ENCODE assay signal across 8 cellular contexts in the genomic region with DNA sequence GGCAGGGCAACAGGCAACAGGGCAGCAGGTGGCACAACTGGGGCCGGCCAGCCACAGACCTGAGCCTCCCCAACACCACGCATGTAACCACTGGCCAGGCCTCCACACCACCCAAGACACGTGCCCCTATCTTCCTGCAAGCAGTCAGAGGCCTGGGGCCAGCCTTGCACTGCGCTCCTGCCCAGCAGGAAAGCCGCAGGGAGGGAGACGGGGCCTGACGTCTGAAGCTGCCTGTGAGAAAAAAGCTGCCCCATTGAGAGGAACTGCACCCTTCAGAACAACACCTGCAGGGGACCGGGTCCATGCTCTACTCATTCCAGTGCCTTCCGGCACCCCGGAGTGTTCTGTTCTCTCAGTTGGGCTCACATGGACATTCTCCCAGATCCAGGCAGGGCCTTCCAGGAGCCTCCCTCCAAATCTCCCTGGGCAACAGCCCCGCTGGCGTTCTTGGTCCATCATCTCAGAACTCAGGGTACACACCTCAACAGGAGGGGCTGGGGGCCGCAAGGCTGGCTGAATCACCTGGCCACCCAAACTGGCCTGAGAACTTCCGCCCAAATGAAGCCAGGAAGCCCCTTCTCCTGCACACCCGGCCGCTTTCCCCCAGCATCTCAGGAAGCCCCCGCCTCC.
DNase-seq lines count a peak whose midpoint lies in the region; ATAC-seq, FAIRE-seq and TF ChIP-seq lines count a peak whose summit lies in the region.
"Not testable (repeated sequence)": the region's sequence is repeated elsewhere in the genome, so short reads cannot be mapped to it uniquely, and the experiment has no call there.

No MANE protein-coding gene starts in this region.

- peak overlapping the region in 4 of 7 donors; percentile 64 to 89 (median 78) for H3K27ac Mint-ChIP-seq in CD4-positive, alpha-beta memory T cell
- H3K27ac Mint-ChIP-seq in activated T-helper 2 cell treated with anti-CD3 and anti-CD28 coated beads, Interferon-gamma antibody, Interleukin-2, Interleukin-4, amounts not matched to agents 10 μg/mL and 5 μg/mL and 100 μg/mL, durations not matched to agents 14 hours and 24 hours and 36 hours = peak overlapping the region; percentile 58
- H3K27ac Mint-ChIP-seq in chondrocyte (ENCODE audit: unreplicated experiment) = not testable (repeated sequence)
- H3K27ac Mint-ChIP-seq in naive thymus-derived CD8-positive, alpha-beta T cell = peak overlapping the region in 4 of 10 donors; percentile 66 to 91 (median 84)

- CTCF ChIA-PET in CD4-positive, alpha-beta memory T cell (lab: Charles Lee; ENCODE audit: partially characterized antibody) = not testable (repeated sequence)

- not testable (repeated sequence) for TF ChIP-seq POLR2A in transverse colon (IDR thresholded peaks at IDR 0.05)

- H3K36me3 ChIP-seq in CD4-positive, alpha-beta memory T cell (ENCODE audit: insufficient read depth, low read length); KMS-11 (ENCODE audit: insufficient read depth); kidney (ENCODE audit: control insufficient read depth in 1 of 2, insufficient read depth in 2 of 2, low read length in 2 of 2); transverse colon: not testable (repeated sequence)

- POLR2A ChIA-PET in CD4-positive, alpha-beta memory T cell (lab: Charles Lee; ENCODE audit: partially characterized antibody); naive thymus-derived CD8-positive, alpha-beta T cell (lab: Charles Lee): not testable (repeated sequence)

- H3K4me3 Mint-ChIP-seq in CD4-positive, alpha-beta memory T cell = peak overlapping the region in 4 of 8 donors; percentile 43 to 59 (median 51)
- H3K4me3 Mint-ChIP-seq in activated T-helper 2 cell treated with anti-CD3 and anti-CD28 coated beads, Interferon-gamma antibody, Interleukin-2, Interleukin-4, amounts not matched to agents 10 μg/mL and 5 μg/mL and 100 μg/mL, durations not matched to agents 14 hours and 24 hours and 36 hours (ENCODE audit: low read depth); chondrocyte (ENCODE audit: unreplicated experiment): not testable (repeated sequence)
- peak overlapping the region in 2 of 10 donors; percentile 46 to 48 for H3K4me3 Mint-ChIP-seq in naive thymus-derived CD8-positive, alpha-beta T cell

- not testable (repeated sequence) for H3K4me1 Mint-ChIP-seq in CD4-positive, alpha-beta memory T cell; activated T-helper 2 cell treated with anti-CD3 and anti-CD28 coated beads, Interferon-gamma antibody, Interleukin-2, Interleukin-4, amounts not matched to agents 10 μg/mL and 5 μg/mL and 100 μg/mL, durations not matched to agents 14 hours and 24 hours and 36 hours (ENCODE audit: low read depth); chondrocyte (ENCODE audit: low read depth); naive thymus-derived CD8-positive, alpha-beta T cell

- H3K27me3 ChIP-seq in CD4-positive, alpha-beta memory T cell (ENCODE audit: insufficient read depth, low read length); KMS-11 (ENCODE audit: insufficient read depth, low read depth); transverse colon: not testable (repeated sequence)

- H2AFZ ChIP-seq in KMS-11 (ENCODE audit: low read depth) = not testable (repeated sequence)

- H3K9ac ChIP-seq in KMS-11 = peak overlapping the region; percentile 82
- not testable (repeated sequence) for H3K9ac ChIP-seq in kidney (ENCODE audit: low read length in 2 of 2)

- H4K20me1 ChIP-seq in KMS-11 (ENCODE audit: insufficient read depth) = not testable (repeated sequence)

- not testable (repeated sequence) for TF ChIP-seq EP300 in transverse colon (IDR thresholded peaks at IDR 0.05; ENCODE audit: low read depth)

- H3K79me2 ChIP-seq in KMS-11 (ENCODE audit: insufficient read depth, low read depth) = not testable (repeated sequence)

- not testable (repeated sequence) for H3K9me3 ChIP-seq in CD4-positive, alpha-beta memory T cell (ENCODE audit: control insufficient read depth in 1 of 2, low read length in 2 of 2); kidney (ENCODE audit: control insufficient read depth in 1 of 2, low read length in 2 of 2); transverse colon

- H3K4me1 ChIP-seq in CD4-positive, alpha-beta memory T cell (ENCODE audit: insufficient read depth, low read length); KMS-11 (ENCODE audit: low read depth, poor library complexity, severe bottlenecking); kidney (ENCODE audit: control insufficient read depth in 1 of 2, insufficient read depth in 1 of 2, low read depth in 1 of 2, low read length in 2 of 2); transverse colon: not testable (repeated sequence)

- not testable (repeated sequence) for TF ChIP-seq CTCF in KMS-11 (conservative IDR thresholded peaks at IDR 0.05; ENCODE audit: low read depth, low read length); chondrocyte (IDR thresholded peaks at IDR 0.05); kidney (IDR thresholded peaks at IDR 0.05; ENCODE audit: borderline replicate concordance, extremely low read depth, insufficient read depth); transverse colon (IDR thresholded peaks at IDR 0.05)

- H3K36me3 Mint-ChIP-seq in CD4-positive, alpha-beta memory T cell; activated T-helper 2 cell treated with anti-CD3 and anti-CD28 coated beads, Interferon-gamma antibody, Interleukin-2, Interleukin-4, amounts not matched to agents 10 μg/mL and 5 μg/mL and 100 μg/mL, durations not matched to agents 14 hours and 24 hours and 36 hours (ENCODE audit: low read depth); chondrocyte (ENCODE audit: low read depth); naive thymus-derived CD8-positive, alpha-beta T cell: not testable (repeated sequence)

- not testable (repeated sequence) for H3K27me3 Mint-ChIP-seq in CD4-positive, alpha-beta memory T cell; activated T-helper 2 cell treated with anti-CD3 and anti-CD28 coated beads, Interferon-gamma antibody, Interleukin-2, Interleukin-4, amounts not matched to agents 10 μg/mL and 5 μg/mL and 100 μg/mL, durations not matched to agents 14 hours and 24 hours and 36 hours (ENCODE audit: low read depth); chondrocyte (ENCODE audit: low read depth); naive thymus-derived CD8-positive, alpha-beta T cell

- peak; percentile 9 to 31 for ATAC-seq in naive thymus-derived CD8-positive, alpha-beta T cell

- not testable (repeated sequence) for FAIRE-seq in kidney (lab: Jason Lieb, UNC)

- H3K4me2 ChIP-seq in KMS-11 = peak overlapping the region; percentile 63

- not testable (repeated sequence) for H3K9me3 Mint-ChIP-seq in CD4-positive, alpha-beta memory T cell; activated T-helper 2 cell treated with anti-CD3 and anti-CD28 coated beads, Interferon-gamma antibody, Interleukin-2, Interleukin-4, amounts not matched to agents 10 μg/mL and 5 μg/mL and 100 μg/mL, durations not matched to agents 14 hours and 24 hours and 36 hours; chondrocyte (ENCODE audit: low read depth); naive thymus-derived CD8-positive, alpha-beta T cell

- peak overlapping the region; percentile 31 for H3K27ac ChIP-seq in CD4-positive, alpha-beta memory T cell (ENCODE audit: low read depth, low read length)
- peak overlapping the region; percentile 96 for H3K27ac ChIP-seq in KMS-11
- not testable (repeated sequence) for H3K27ac ChIP-seq in kidney (ENCODE audit: low read depth in 2 of 2, low read length in 2 of 2)
- H3K27ac ChIP-seq in transverse colon = peak overlapping the region in 1 of 4 donors; percentile 25

- not testable (repeated sequence) for H3K4me3 ChIP-seq in CD4-positive, alpha-beta memory T cell (ENCODE audit: low read length in 2 of 2); KMS-11 (IDR thresholded peaks at IDR 0.05; ENCODE audit: insufficient read depth, low read depth, low read length); kidney (ENCODE audit: low read length in 2 of 2); transverse colon

- intact Hi-C loops in CD4-positive, alpha-beta memory T cell (cut with micrococcal nuclease); activated T-helper 2 cell treated with anti-CD3 and anti-CD28 coated beads, Interferon-gamma antibody, Interleukin-2, Interleukin-4, amounts not matched to agents 10 μg/mL and 5 μg/mL and 100 μg/mL, durations not matched to agents 14 hours and 24 hours and 36 hours (cut with micrococcal nuclease); kidney (cut with DNase I); transverse colon (cut with DNase I; ENCODE audit: low total_unique reads): not testable (repeated sequence)

- in situ Hi-C loops in transverse colon (cut with MboI; ENCODE audit: low pct_ligation_motif_present in 1 of 4, low pct_unique_long_range_greater_than_20kb in 1 of 4, low sequenced_read_pairs in 3 of 4) = not testable (repeated sequence)

- no CpG with 5 or more reads among the region's 17 CpGs for WGBS in transverse colon (ENCODE audit: low coverage in 1 of 2), 2 donors

- peak; percentile 12 to 42 (median 30) for DNase-seq in CD4-positive, alpha-beta memory T cell
- DNase-seq in T-helper 2 cell (peak in 3 of 5 experiments; percentile 9 to 52 (median 29)), chondrocyte (ENCODE audit: low spot score) (peak; percentile 22), kidney (peak; percentile 57), transverse colon (peak; percentile 61)
- DNase-seq in activated T-helper 2 cell treated with anti-CD3 and anti-CD28 coated beads, Interferon-gamma antibody, Interleukin-2, Interleukin-4, amounts not matched to agents 10 μg/mL and 5 μg/mL and 100 μg/mL, durations not matched to agents 14 hours and 24 hours and 36 hours (ENCODE audit: low spot score) = not testable (repeated sequence)
- DNase-seq in naive thymus-derived CD8-positive, alpha-beta T cell = peak in 2 of 10 donors; percentile 30 to 60
